ENCODE assay signal across 8 cellular contexts in genomic region chr3:149512073-149512782, GRCh38. TPM values are rescaled to one million over a fixed set of nuclear protein-coding genes. Genes with fewer than 3 reads are reported as not detected.
DNase-seq lines count a peak whose midpoint lies in the region; ATAC-seq and TF ChIP-seq lines count a peak whose summit lies in the region.

No MANE protein-coding gene starts in this region.

- H3K4me3 Mint-ChIP-seq in brain, result peak overlapping the region; percentile 37 to 77 (median 52)

- no peaks in the 10 kb centered on the region for H3K36me3 Mint-ChIP-seq in brain

- H3K27me3 ChIP-seq in NT2/D1 (ENCODE audit: insufficient read depth, insufficient read length), result no peaks in the 10 kb centered on the region

- H3K36me3 ChIP-seq in NT2/D1 (ENCODE audit: insufficient read depth, insufficient read length, low read length), result peaks cover 9% of the 10 kb centered on the region

- H3K4me3 ChIP-seq in NT2/D1 (ENCODE audit: insufficient read length, low read depth), result no peak overlapping the region

- H3K9me3 ChIP-seq in NT2/D1 (ENCODE audit: insufficient read depth, low read length), result no peaks in the 10 kb centered on the region

- DNase-seq in SIG-M5 treated with dmso at 0.1 percent for 504 hours (lab: John Stamatoyannopoulos, UW; ENCODE audit: unreplicated experiment) (peak; percentile 23), SIG-M5 (lab: John Stamatoyannopoulos, UW) (no peak), HT-29 (ENCODE audit: low spot score) (peak; percentile 88), NT2/D1 (ENCODE audit: low read depth, low spot score) (peak; percentile 66), inferior parietal cortex (ENCODE audit: extremely low spot score) (peak; percentile 69)
- DNase-seq in stimulated activated CD4-positive, alpha-beta T cell treated with anti-CD3 and anti-CD28 coated beads, Interleukin-2, amount 100 ng/mL, for 24 hours, result peak; percentile 30 to 35

- H3K4me1 ChIP-seq in NT2/D1 (ENCODE audit: insufficient read depth, insufficient read length), result no peaks in the 10 kb centered on the region

- no peaks in the 10 kb centered on the region for H3K9me3 Mint-ChIP-seq in brain

- peak; percentile 92 to 95 for TF ChIP-seq CTCF in brain (conservative IDR thresholded peaks at IDR 0.05)

- peak overlapping the region in 4 of 5 experiments; percentile 19 to 76 (median 42) for H3K27ac Mint-ChIP-seq in brain

- H3K4me1 Mint-ChIP-seq in brain, result peaks cover 9% of the 10 kb centered on the region

- peak; percentile 70 for ATAC-seq in GM21447 (IDR thresholded peaks at IDR 0.05; ENCODE audit: unreplicated experiment)

- no peak overlapping the region for H3K9ac ChIP-seq in NT2/D1 (ENCODE audit: insufficient read length, low read depth)

- H3K27me3 Mint-ChIP-seq in brain, result peaks cover 11% of the 10 kb centered on the region

RNA-seq across cellular contexts. Expression of gene TM4SF4, which starts 37.7 kb away (rescaled TPM):
- total RNA-seq in HT-29 (2014; rRNA removed; shearing (Covaris generic)), result 903 and 981 TPM in 2 replicates
- polyA plus RNA-seq in brain (ENCODE audit: insufficient read depth, low read depth, low replicate concordance), result not detected
